ENCODE assay signal across 8 cellular contexts in genomic region chr16:20806168-20807050, GRCh38. TPM values are rescaled to one million over a fixed set of nuclear protein-coding genes. Genes with fewer than 3 reads are reported as not detected.
DNase-seq lines count a peak whose midpoint lies in the region; ATAC-seq, FAIRE-seq and TF ChIP-seq lines count a peak whose summit lies in the region.

Gene ERI2, minus strand, starts transcription at chr16:20806472. Its CDS starts 42 bp downstream, at chr16:20806430.
Gene REXO5, plus strand, starts transcription at chr16:20806527. Its CDS starts 427 bp downstream, at chr16:20806954.

- H3F3A ChIP-seq in smooth muscle cell (ENCODE audit: low read depth) = no peaks in the 10 kb centered on the region

- ATAC-seq in GM18870 (IDR thresholded peaks at IDR 0.05; ENCODE audit: unreplicated experiment) (peak; percentile 56), HG03135 (IDR thresholded peaks at IDR 0.05; ENCODE audit: unreplicated experiment) (peak; percentile 76)

- peak; percentile 70 for TF ChIP-seq CTCF in AG04449 (IDR thresholded peaks at IDR 0.05; ENCODE audit: insufficient read depth, low read length, missing control alignments)
- TF ChIP-seq CTCF in WI38 (IDR thresholded peaks at IDR 0.05; ENCODE audit: low read depth, low read length) = peak; percentile 47; the same call in 1 of the 2 replicates
- TF ChIP-seq CTCF in bronchial epithelial cell (IDR thresholded peaks at IDR 0.05; ENCODE audit: insufficient read depth, low read length, severe bottlenecking) = peak; percentile 74
- TF ChIP-seq CTCF in smooth muscle cell (IDR thresholded peaks at IDR 0.05; ENCODE audit: borderline replicate concordance, insufficient read depth, poor library complexity, severe bottlenecking) = peak; percentile 41

- H3K9ac ChIP-seq in smooth muscle cell (ENCODE audit: low read depth) = peak within 1 kb of the TSS; percentile 37

- H3K79me2 ChIP-seq in smooth muscle cell (ENCODE audit: low read depth) = no peaks in the 10 kb centered on the region

- POLR2A ChIA-PET in AG04449 (lab: Yijun Ruan, JAX) = interaction anchor here (0.7 to 1.3 kb wide), 2 partner anchors 94 to 283 kb away, joined by 3 to 5 read pairs; partner anchors contain the start of genes DCUN1D3 and LYRM1

- H2AFZ ChIP-seq in smooth muscle cell (ENCODE audit: low read depth) = peak within 1 kb of the TSS; percentile 83

- H3K4me3 ChIP-seq in AG04449 (ENCODE audit: low read depth, low read length) (peak within 1 kb of the TSS; percentile 85), WI38 (ENCODE audit: low read depth, low read length) (peak within 1 kb of the TSS; percentile 86), bronchial epithelial cell (ENCODE audit: low read depth, low read length) (peak within 1 kb of the TSS; percentile 91), smooth muscle cell (peak within 1 kb of the TSS; percentile 71)

- CTCF ChIA-PET in AG04449 (lab: Yijun Ruan, JAX) = interaction anchor here (0.7 to 5.2 kb wide), 17 partner anchors 8 to 497 kb away, joined by 3 to 21 read pairs (median 4); no protein-coding TSS in a partner anchor

- peak within 1 kb of the TSS; percentile 91 for H3K4me2 ChIP-seq in smooth muscle cell

- no peaks in the 10 kb centered on the region for H3K4me1 ChIP-seq in smooth muscle cell (ENCODE audit: low read depth)

- DNase-seq in AG04449 (ENCODE audit: low read depth, low spot score) (peak; percentile 58), NCI-H2196 treated with DMSO at 0.1 percent for 48 hours (lab: John Stamatoyannopoulos, UW; ENCODE audit: unreplicated experiment) (peak; percentile 84), bronchial epithelial cell (ENCODE audit: low read depth) (peak; percentile 89), iPS-NIHi7 (ENCODE audit: extremely low spot score) (peak; percentile 94), smooth muscle cell (lab: John Stamatoyannopoulos, UW; ENCODE audit: unreplicated experiment) (peak; percentile 86)

- WGBS in smooth muscle cell (ENCODE audit: low lambda C conversion rate) = 2% methylated on average over 74 of the region's 74 CpGs

- no peak for FAIRE-seq in bronchial epithelial cell (lab: Jason Lieb, UNC)

- H3K9me3 ChIP-seq in smooth muscle cell (replicated peaks; ENCODE audit: low read depth) = no peaks in the 10 kb centered on the region

- peak within 1 kb of the TSS; percentile 65 for H3K27ac ChIP-seq in smooth muscle cell (ENCODE audit: low read depth)

- H3K36me3 ChIP-seq in bronchial epithelial cell (ENCODE audit: control insufficient read depth, insufficient read depth, low read length) (peaks cover 1% of the 10 kb centered on the region), smooth muscle cell (ENCODE audit: low read depth) (no peaks in the 10 kb centered on the region)

- H4K20me1 ChIP-seq in smooth muscle cell (ENCODE audit: low read depth) = no peaks in the 10 kb centered on the region

- H3K27me3 ChIP-seq in bronchial epithelial cell (ENCODE audit: control insufficient read depth, insufficient read depth, low read length) = no peaks in the 10 kb centered on the region
- no peaks in the 10 kb centered on the region for H3K27me3 ChIP-seq in smooth muscle cell (ENCODE audit: low read depth)

RNA-seq across cellular contexts. Expression of gene ERI2, which starts in this region (rescaled TPM):
- total RNA-seq in bronchial epithelial cell = 16.6 and 25.6 TPM in 2 replicates
- 12.9 and 14.8 TPM in 2 replicates for total RNA-seq in smooth muscle cell
- 7.5 and 7.6 TPM in 2 replicates for polyA plus RNA-seq in smooth muscle cell

RNA-seq across cellular contexts. Expression of gene REXO5, which starts in this region (rescaled TPM):
- total RNA-seq in bronchial epithelial cell = 1.1 and 2.4 TPM in 2 replicates
- 1.9 and 8.6 TPM in 2 replicates for total RNA-seq in smooth muscle cell
- polyA plus RNA-seq in smooth muscle cell = 3.2 and 4.6 TPM in 2 replicates

Comparison
In these comparisons a context has a peak if more than half of its experiments do, and no peak if none do; other contexts are left out.
1. Peak in every context shown above with its lines: DNase-seq, ATAC-seq, H3K4me3 ChIP-seq and H3K27ac ChIP-seq.